In the genomic region with DNA sequence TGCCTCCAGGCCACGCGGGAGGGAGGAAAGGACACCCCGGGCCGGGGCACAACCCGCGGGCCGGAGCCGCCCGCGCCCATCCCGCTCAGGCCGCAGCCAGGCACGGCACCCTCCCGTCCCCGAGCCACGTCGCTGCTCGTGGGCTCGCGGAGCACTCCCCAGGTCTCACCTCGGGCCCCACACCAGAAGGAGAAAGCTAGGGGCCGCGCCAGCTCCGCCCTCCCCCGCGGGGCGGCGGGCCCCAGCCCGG, we compare ENCODE assay signal across 8 cellular contexts. TPM values are rescaled to one million over a fixed set of nuclear protein-coding genes. Genes with fewer than 3 reads are reported as not detected.
DNase-seq lines count a peak whose midpoint lies in the region; TF ChIP-seq lines count a peak whose summit lies in the region.

No MANE protein-coding gene starts in this region.

- H3K27ac ChIP-seq in skeletal muscle tissue (ENCODE audit: low read depth, low read length) = peak overlapping the region; percentile 99

- peaks cover 48 to 54% (median 53%) of the 10 kb centered on the region in 3 donors for H3K4me1 ChIP-seq in skeletal muscle tissue (ENCODE audit: control insufficient read depth in 3 of 3, insufficient read depth in 3 of 3, low read length in 3 of 3)

- TF ChIP-seq POLR2A in GM19099 (IDR thresholded peaks at IDR 0.05; ENCODE audit: extremely low read depth, insufficient read length, low read depth) (peak; percentile 88), Raji (IDR thresholded peaks at IDR 0.05; ENCODE audit: insufficient read depth, low read depth, low read length) (peak; percentile 64; the same call in 1 of the 2 replicates)

- intact Hi-C loops in posterior vena cava (cut with DNase I) = no loop called here

- no peaks in the 10 kb centered on the region for H3K27me3 ChIP-seq in skeletal muscle tissue (ENCODE audit: control insufficient read depth in 3 of 3, insufficient read depth in 3 of 3, low read length in 3 of 3)

- H3K9ac ChIP-seq in skeletal muscle tissue (ENCODE audit: low read depth in 1 of 3, low read length in 3 of 3) = peak overlapping the region; percentile 91 to 98 (median 92)

- no peaks in the 10 kb centered on the region for H3K36me3 ChIP-seq in skeletal muscle tissue (ENCODE audit: control insufficient read depth in 3 of 3, insufficient read depth in 3 of 3, low read length in 3 of 3)

- peak overlapping the region; percentile 91 for H3K4me3 ChIP-seq in fibroblast of villous mesenchyme (ENCODE audit: low read depth, low read length)
- H3K4me3 ChIP-seq in skeletal muscle tissue (ENCODE audit: low read length in 3 of 3) = peak overlapping the region; percentile 93 to 95 (median 94)

- no peak for TF ChIP-seq CTCF in fibroblast of villous mesenchyme (IDR thresholded peaks at IDR 0.05; ENCODE audit: insufficient read depth, low read depth, low read length)

- DNase-seq in fibroblast of villous mesenchyme (ENCODE audit: low read depth) = no peak
- DNase-seq in posterior vena cava (ENCODE audit: low spot score) = no peak
- DNase-seq in NCI-H748 (lab: John Stamatoyannopoulos, UW; ENCODE audit: unreplicated experiment) = no peak
- DNase-seq in NCI-H1105 (lab: John Stamatoyannopoulos, UW) = no peak
- DNase-seq in SKM-1 (lab: John Stamatoyannopoulos, UW; ENCODE audit: unreplicated experiment) = no peak

- H3K9me3 ChIP-seq in skeletal muscle tissue (ENCODE audit: control insufficient read depth in 3 of 3, low read length in 3 of 3) = no peaks in the 10 kb centered on the region

RNA-seq across cellular contexts. Expression of gene HDLBP, which starts 0.6 kb away (rescaled TPM):
- 1,089 and 1,343 TPM in 2 replicates for total RNA-seq in fibroblast of villous mesenchyme
- 473 TPM for total RNA-seq in skeletal muscle tissue
- 100 to 1,000 TPM; 428 to 459 TPM for total RNA-seq in posterior vena cava

RNA-seq across cellular contexts. Expression of gene SEPTIN2, which starts 0.9 kb away (rescaled TPM):
- 426 and 577 TPM in 2 replicates for total RNA-seq in fibroblast of villous mesenchyme
- 291 TPM for total RNA-seq in skeletal muscle tissue
- 100 to 1,000 TPM; 395 to 423 TPM for total RNA-seq in posterior vena cava

RNA-seq across cellular contexts. Expression of gene FARP2, which starts 41.2 kb away (rescaled TPM):
- total RNA-seq in fibroblast of villous mesenchyme = 34.1 and 37.6 TPM in 2 replicates
- 21.9 TPM for total RNA-seq in skeletal muscle tissue
- total RNA-seq in posterior vena cava = 10 to 100 TPM; 31.1 to 35.3 TPM
